ENCODE assay signal across 8 cellular contexts in genomic region chr3:3179407-3180094, GRCh38. TPM values are rescaled to one million over a fixed set of nuclear protein-coding genes. Genes with fewer than 3 reads are reported as not detected.
DNase-seq lines count a peak whose midpoint lies in the region; ATAC-seq and TF ChIP-seq lines count a peak whose summit lies in the region.

CRBN (minus strand) TSS chr3:3179691; CDS start chr3:3179687, 4 bp downstream.

- H3K27ac ChIP-seq in ACC112 (ENCODE audit: low read depth, low read length) (no peak within 1 kb of the TSS), mammary epithelial cell (ENCODE audit: insufficient read depth, low read depth, low read length) (peak within 1 kb of the TSS; percentile 70)

- dilution Hi-C loops in mammary epithelial cell (cut with HindIII; ENCODE audit: low sequenced_read_pairs) = loop anchor here (25.0 kb wide), 1 partner anchor 1108 kb away; no protein-coding TSS in a partner anchor

- intact Hi-C loops in mammary epithelial cell (cut with micrococcal nuclease) = no loop called here

- peak within 1 kb of the TSS; percentile 68 for H3K9ac ChIP-seq in mammary epithelial cell (ENCODE audit: insufficient read depth, low read length)

- in situ Hi-C loops in mammary epithelial cell (cut with MboI; ENCODE audit: low sequenced_read_pairs in 2 of 2) = loop anchor here in 1 of 2 donors (25.0 kb wide), 1 partner anchor 1108 kb away; no protein-coding TSS in a partner anchor

- no peaks in the 10 kb centered on the region for H3K36me3 ChIP-seq in ACC112 (ENCODE audit: insufficient read depth, low read length)
- H3K36me3 ChIP-seq in mammary epithelial cell (ENCODE audit: insufficient read depth, low read length) = peaks cover 4% of the 10 kb centered on the region

- CTCF ChIA-PET in mammary epithelial cell (lab: Charles Lee; ENCODE audit: low non-redundant PET) = no interaction called here

- H3K4me3 ChIP-seq in ACC112 (ENCODE audit: low read depth, low read length) (peak within 1 kb of the TSS; percentile 99), WI38 (ENCODE audit: low read depth, low read length) (peak within 1 kb of the TSS; percentile 82), mammary epithelial cell (replicated peaks in 1 of 3; ENCODE audit: insufficient read depth in 1 of 3, low read depth in 2 of 3, low read length in 3 of 3) (peak within 1 kb of the TSS; percentile 83 to 99 (median 85))

- WGBS in mammary epithelial cell (ENCODE audit: low coverage, missing lambda C conversion rate) = 2% methylated on average over 30 of the region's 56 CpGs

- peaks cover 35% of the 10 kb centered on the region for H3K79me2 ChIP-seq in ACC112 (ENCODE audit: control insufficient read depth, insufficient read depth, low read length, unreplicated experiment)
- H3K79me2 ChIP-seq in mammary epithelial cell (ENCODE audit: insufficient read depth, low read length) = peaks cover 42% of the 10 kb centered on the region

- no peaks in the 10 kb centered on the region for H4K20me1 ChIP-seq in mammary epithelial cell (ENCODE audit: insufficient read depth, low read length)

- H2AFZ ChIP-seq in ACC112 (ENCODE audit: low read length, unreplicated experiment) (peak within 1 kb of the TSS; percentile 88), mammary epithelial cell (ENCODE audit: low read depth, low read length) (peak within 1 kb of the TSS; percentile 98)

- BruUV-seq in mammary epithelial cell (replicated peaks; lab: Mats Ljungman, UMichigan) = no TSS peak

- peak; percentile 77 for DNase-seq in NCI-H2196 (lab: John Stamatoyannopoulos, UW; ENCODE audit: unreplicated experiment)
- DNase-seq in mammary epithelial cell = peak; percentile 78
- peak; percentile 97 for DNase-seq in iPS-NIHi7 (ENCODE audit: extremely low spot score)
- DNase-seq in smooth muscle cell of the brain vasculature (ENCODE audit: low read depth, low spot score) = peak; percentile 72

- H3K27me3 ChIP-seq in ACC112 (ENCODE audit: insufficient read depth, low read length) = peaks cover 11% of the 10 kb centered on the region
- no peaks in the 10 kb centered on the region for H3K27me3 ChIP-seq in mammary epithelial cell (ENCODE audit: insufficient read depth, low read length)

- peak within 1 kb of the TSS; percentile 91 for H3K4me2 ChIP-seq in mammary epithelial cell (ENCODE audit: insufficient read depth, low read depth, low read length)

- H3K4me1 ChIP-seq in ACC112 (ENCODE audit: control insufficient read depth, insufficient read depth, low read length, unreplicated experiment) = peaks cover 22% of the 10 kb centered on the region
- H3K4me1 ChIP-seq in mammary epithelial cell (ENCODE audit: insufficient read depth, low read length) = peaks cover 8% of the 10 kb centered on the region

- peak; percentile 99 for ATAC-seq in GM18519 (IDR thresholded peaks at IDR 0.05; ENCODE audit: low FRiP score, unreplicated experiment)
- peak; percentile 99 for ATAC-seq in HG03045 (IDR thresholded peaks at IDR 0.05; ENCODE audit: unreplicated experiment)

- no peaks in the 10 kb centered on the region for H3K9me3 ChIP-seq in mammary epithelial cell (replicated peaks; ENCODE audit: insufficient read depth, low read length)

- TF ChIP-seq CTCF in WI38 (IDR thresholded peaks at IDR 0.05; ENCODE audit: low read depth, low read length) = peak; percentile 92
- peak; percentile 86 to 99 for TF ChIP-seq CTCF in mammary epithelial cell (conservative IDR thresholded peaks at IDR 0.05 in 1 of 2, IDR thresholded peaks at IDR 0.05 in 1 of 2; ENCODE audit: extremely low read depth in 1 of 2, insufficient read depth in 1 of 2, low read depth in 1 of 2, low read length in 2 of 2)

RNA-seq across cellular contexts. Expression of gene CRBN, which starts in this region (rescaled TPM):
- total RNA-seq in mammary epithelial cell = 10 to 100 TPM; 25.9 to 40.0 TPM
- 21.2 TPM for polyA plus RNA-seq in mammary epithelial cell
- polyA minus RNA-seq in mammary epithelial cell = 16.7 TPM
